In genomic region chr3:97988784-97989568, GRCh38 we compare ENCODE assay signal across 27 cellular contexts. TPM values are rescaled to one million over a fixed set of nuclear protein-coding genes. Genes with fewer than 3 reads are reported as not detected.
"Had no signal": no experiment of that assay in that cellular context is flagged by ENCODE, and none has a peak within 500 bp of the region (broad histone marks: within the 10 kb centered on the region; RNA-seq: fewer than 3 reads in every experiment).

No MANE protein-coding gene starts in this region.

- H3K36me3 ChIP-seq: breast epithelium, esophagus muscularis mucosa, heart right ventricle, right atrium auricular region had no signal

- DNase-seq: activated CD4-positive, alpha-beta T cell treated with anti-CD3 and anti-CD28 coated beads, Interleukin-2, amount 50 U/mL, for 1 hour; activated CD4-positive, CD25-positive, alpha-beta regulatory T cell treated with anti-CD3 and anti-CD28 coated beads, Interleukin-2, amount 50 U/mL, for 72 hours; activated CD8-positive, alpha-beta T cell treated with anti-CD3 and anti-CD28 coated beads for 36 hours; activated effector memory CD4-positive, alpha-beta T cell treated with anti-CD3 and anti-CD28 coated beads, Interleukin-2, amount 50 U/mL, for 16 hours; activated naive CD4-positive, alpha-beta T cell treated with anti-CD3 and anti-CD28 coated beads for 36 hours; activated T-cell treated with anti-CD3 and anti-CD28 coated beads, Interleukin-2, amount 50 U/mL, for 48 hours; central memory CD4-positive, alpha-beta T cell; dermis blood vessel endothelial cell; effector CD4-positive, alpha-beta T cell; foreskin keratinocyte; heart right ventricle; naive B cell; stimulated activated CD4-positive, alpha-beta T cell treated with anti-CD3 and anti-CD28 coated beads, Interleukin-15, amount 100 ng/mL, for 24 hours; stimulated activated CD4-positive, alpha-beta T cell treated with anti-CD3 and anti-CD28 coated beads, Interleukin-2, amount 100 ng/mL, for 24 hours; substantia nigra had no signal

- H3K27ac ChIP-seq: breast epithelium, esophagus muscularis mucosa, foreskin keratinocyte, heart right ventricle, right atrium auricular region had no signal

- H3K4me1 ChIP-seq: breast epithelium, foreskin keratinocyte, right atrium auricular region had no signal

- H3K36me3 Mint-ChIP-seq: mesothelial cell of epicardium, naive B cell had no signal

- H3K4me1 Mint-ChIP-seq: mesothelial cell of epicardium, naive B cell had no signal

- H3K27me3 ChIP-seq: breast epithelium, esophagus muscularis mucosa, heart right ventricle, right atrium auricular region had no signal

- ATAC-seq: activated CD8-positive, alpha-beta T cell treated with anti-CD3 and anti-CD28 coated beads for 36 hours; foreskin keratinocyte; heart right ventricle had no signal

- H3K4me3 ChIP-seq: breast epithelium, esophagus muscularis mucosa, heart right ventricle, right atrium auricular region had no signal

- H3K4me3 Mint-ChIP-seq: activated CD8-positive, alpha-beta T cell treated with anti-CD3 and anti-CD28 coated beads for 36 hours; activated naive CD4-positive, alpha-beta T cell treated with anti-CD3 and anti-CD28 coated beads for 36 hours; mesothelial cell of epicardium; naive B cell; neural crest cell; stimulated activated naive CD8-positive, alpha-beta T cell treated with anti-CD3 and anti-CD28 coated beads, Interleukin-15, Interleukin-2, amounts not matched to agents 100 ng/mL and 50 ng/mL, for 24 hours had no signal

- H3K9me3 ChIP-seq: breast epithelium, esophagus muscularis mucosa, heart right ventricle, right atrium auricular region had no signal

- H3K9me3 Mint-ChIP-seq: activated naive CD4-positive, alpha-beta T cell treated with anti-CD3 and anti-CD28 coated beads for 36 hours; mesothelial cell of epicardium had no signal

- H3K27ac Mint-ChIP-seq: activated CD8-positive, alpha-beta T cell treated with anti-CD3 and anti-CD28 coated beads for 36 hours; activated naive CD4-positive, alpha-beta T cell treated with anti-CD3 and anti-CD28 coated beads for 36 hours; mesothelial cell of epicardium; naive B cell; stimulated activated naive CD8-positive, alpha-beta T cell treated with anti-CD3 and anti-CD28 coated beads, Interleukin-15, Interleukin-2, amounts not matched to agents 100 ng/mL and 50 ng/mL, for 24 hours had no signal

RNA-seq across cellular contexts. Expression of gene GABRR3, which starts 46.1 kb away (rescaled TPM):
- total RNA-seq: activated CD8-positive, alpha-beta T cell treated with anti-CD3 and anti-CD28 coated beads for 36 hours; activated naive CD4-positive, alpha-beta T cell treated with anti-CD3 and anti-CD28 coated beads for 36 hours; breast epithelium; dermis blood vessel endothelial cell; esophagus muscularis mucosa; foreskin keratinocyte; glomerular endothelial cell; heart right ventricle; kidney epithelial cell; lower leg skin; mesothelial cell of epicardium; neural crest cell; omental fat pad; pulmonary artery endothelial cell; right atrium auricular region; T-helper 1 cell treated with Interleukin-12 subunit alpha and Interleukin-12 subunit beta and Interleukin-4 antibody, amounts not matched to agents 30 ng/mL and 1 ng/mL, for 36 hours had no signal
